15 cellular contexts compared by ENCODE assay signal in the genomic region with DNA sequence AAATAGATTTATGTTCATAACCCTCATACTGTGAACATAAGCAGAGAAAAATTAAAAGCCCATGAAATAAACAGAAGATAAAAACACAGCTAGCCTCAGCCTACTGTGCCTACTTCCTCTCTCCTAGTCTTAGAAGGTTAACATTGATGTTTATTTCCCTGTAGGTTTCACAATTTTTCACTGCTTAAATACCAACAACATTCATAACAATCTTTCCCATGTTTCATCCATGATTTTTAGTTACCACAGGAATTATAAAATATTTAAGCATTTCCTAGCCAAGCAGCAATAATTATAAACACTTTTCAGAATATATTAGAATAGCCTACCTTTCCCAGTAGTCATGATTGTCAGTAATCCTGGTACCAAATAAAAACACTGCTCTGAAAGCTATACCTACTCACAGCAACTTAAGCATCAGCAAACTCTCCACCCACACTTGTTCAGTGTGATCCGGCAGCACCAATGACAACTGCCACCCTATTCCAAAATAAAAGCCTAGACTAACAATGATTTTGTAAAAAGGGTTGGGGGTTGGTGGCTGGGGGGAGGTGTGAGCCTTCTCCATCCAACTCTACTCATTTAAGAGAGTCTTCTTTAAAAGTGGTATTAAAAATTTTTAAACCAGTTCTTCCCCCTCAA. TPM values are rescaled to one million over a fixed set of nuclear protein-coding genes. Genes with fewer than 3 reads are reported as not detected.
A peak's percentile ranks its signal among the peaks of the same experiment; 100 is the strongest.
DNase-seq lines count a peak whose midpoint lies in the region; ATAC-seq and TF ChIP-seq lines count a peak whose summit lies in the region.
"Had no signal": no experiment of that assay in that cellular context is flagged by ENCODE, and none has a peak within 500 bp of the region (broad histone marks: within the 10 kb centered on the region; RNA-seq: fewer than 3 reads in every experiment).

No MANE protein-coding gene starts in this region.

- no peaks in the 10 kb centered on the region for H3K9me3 ChIP-seq in GM23248 (ENCODE audit: low read depth)
- H3K9me3 ChIP-seq: SK-N-SH, tibial artery had no signal

- H3K9ac ChIP-seq in GM23248, result peak overlapping the region; percentile 1; the same call in 1 of the 2 replicates
- H3K9ac ChIP-seq: SK-N-SH had no signal

- no peak for TF ChIP-seq CTCF in epithelial cell of esophagus (IDR thresholded peaks at IDR 0.05; ENCODE audit: insufficient read depth, low read depth, low read length, missing control alignments)

- H3K4me3 ChIP-seq in GM23248, result no peak overlapping the region
- H3K4me3 ChIP-seq in epithelial cell of esophagus (ENCODE audit: low read length), result peak overlapping the region; percentile 16
- H3K4me3 ChIP-seq: tibial artery had no signal

- DNase-seq in AG08395 (ENCODE audit: low spot score) (peak; percentile 39), GM23248 (peak; percentile 44), NCI-H82 (lab: John Stamatoyannopoulos, UW) (peak; percentile 80), epithelial cell of esophagus (ENCODE audit: low read depth) (no peak), NCI-H526 treated with DMSO at 0.1 percent for 48 hours (lab: John Stamatoyannopoulos, UW) (no peak)
- DNase-seq: activated CD4-positive, alpha-beta T cell treated with anti-CD3 and anti-CD28 coated beads for 36 hours; activated naive CD4-positive, alpha-beta T cell treated with anti-CD3 and anti-CD28 coated beads for 36 hours; SK-N-SH; tibial artery had no signal

- H3K4me1 ChIP-seq in GM23248 (ENCODE audit: insufficient read depth), result peaks cover 40% of the 10 kb centered on the region

- H3F3A ChIP-seq in GM23248 (ENCODE audit: insufficient read depth), result peaks cover 36% of the 10 kb centered on the region; the same call in 1 of the 2 replicates

- H3K27ac ChIP-seq in GM23248, result peak overlapping the region; percentile 52
- H3K27ac ChIP-seq: tibial artery had no signal

- H3K36me3 ChIP-seq in GM23248 (ENCODE audit: low read depth), result no peaks in the 10 kb centered on the region; the same call in 1 of the 2 replicates

- H3K79me2 ChIP-seq in GM23248 (ENCODE audit: insufficient read depth), result peaks cover 90% of the 10 kb centered on the region

- H3K4me2 ChIP-seq in GM23248 (ENCODE audit: unreplicated experiment), result peak overlapping the region; percentile 17
- H3K4me2 ChIP-seq: SK-N-SH had no signal

- ATAC-seq in GM18873 (IDR thresholded peaks at IDR 0.05; ENCODE audit: low FRiP score, unreplicated experiment) (no peak), GM21576 (IDR thresholded peaks at IDR 0.05; ENCODE audit: unreplicated experiment) (no peak), GM18502 (IDR thresholded peaks at IDR 0.05; ENCODE audit: poor library complexity, unreplicated experiment) (no peak)
- ATAC-seq: activated CD4-positive, alpha-beta T cell treated with anti-CD3 and anti-CD28 coated beads for 36 hours had no signal

- no peaks in the 10 kb centered on the region for H3K27me3 ChIP-seq in GM23248 (replicated peaks; ENCODE audit: insufficient read depth)
- H3K27me3 ChIP-seq: tibial artery had no signal

- WGBS in GM23248 (ENCODE audit: low coverage in 1 of 2, low lambda C conversion rate in 2 of 2, missing lambda C conversion rate in 2 of 2), 2 experiments, result 5 to 6% methylated on average over 1 of the region's 1 CpG

- H2AFZ ChIP-seq in GM23248, result no peak overlapping the region

- in situ Hi-C loops in GM23248 (cut with MboI), result no loop called here

- no peaks in the 10 kb centered on the region for H4K20me1 ChIP-seq in GM23248 (ENCODE audit: insufficient read depth)

- H3K9me2 ChIP-seq in GM23248 (ENCODE audit: insufficient read depth), result no peaks in the 10 kb centered on the region
- H3K9me2 ChIP-seq: SK-N-SH had no signal

RNA-seq across cellular contexts. Expression of a gene that starts 40.6 kb away (rescaled TPM):
- not detected in 2 replicates for total RNA-seq in GM23248 (2014; rRNA removed; shearing (Covaris generic))
- polyA plus RNA-seq in GM23248 (2016; fragmentation: Nextera tagmentation; extraction: Ambion mirVana), result 6.2 TPM in 1 of 2 replicates, not detected in the other
- total RNA-seq: activated CD4-positive, alpha-beta T cell treated with anti-CD3 and anti-CD28 coated beads for 36 hours; activated naive CD4-positive, alpha-beta T cell treated with anti-CD3 and anti-CD28 coated beads for 36 hours; Calu3; dermis microvascular lymphatic vessel endothelial cell; NCI-H460 had no signal
- polyA plus RNA-seq: SK-N-SH had no signal

Comparison
In these comparisons a context has a peak if more than half of its experiments do, and no peak if none do; other contexts are left out.
1. DNase-seq: peak in AG08395 (single experiment), GM23248 (single experiment) and NCI-H82 (single experiment); none in epithelial cell of esophagus (single experiment) and NCI-H526 treated with DMSO at 0.1 percent for 48 hours (single experiment).